ENCODE assay signal across 19 cellular contexts in the genomic region with DNA sequence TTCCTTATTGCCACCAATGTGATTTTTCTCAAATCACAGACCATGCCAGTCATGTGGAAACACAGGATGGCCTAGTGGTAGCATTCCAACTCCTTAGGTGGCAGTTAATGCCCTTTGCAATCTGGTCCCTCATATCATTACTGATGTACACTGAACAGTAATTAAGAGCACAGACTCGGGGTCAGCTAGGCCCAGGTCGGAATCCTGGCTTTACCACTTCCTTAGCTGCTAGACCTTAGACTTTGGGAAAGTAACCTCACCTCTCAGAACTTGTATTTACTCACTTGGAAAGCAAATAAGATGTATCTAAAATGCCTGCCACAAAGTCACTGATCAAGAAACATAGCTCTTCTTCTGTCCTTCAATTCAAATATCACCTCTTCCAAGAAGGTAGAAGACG.
DNase-seq lines count a peak whose midpoint lies in the region; ATAC-seq, FAIRE-seq and TF ChIP-seq lines count a peak whose summit lies in the region.
"Had no signal": no experiment of that assay in that cellular context is flagged by ENCODE, and none has a peak within 500 bp of the region (broad histone marks: within the 10 kb centered on the region; RNA-seq: fewer than 3 reads in every experiment).

No MANE protein-coding gene starts in this region.

- no peak overlapping the region for H2AFZ ChIP-seq in K562 (ENCODE audit: low read depth, low read length)
- no peak overlapping the region for H2AFZ ChIP-seq in HepG2 (ENCODE audit: low read length)

- no peak for TF ChIP-seq EP300 in K562 (IDR thresholded peaks at IDR 0.05; ENCODE audit: low read length)
- TF ChIP-seq EP300 in HepG2 (IDR thresholded peaks at IDR 0.05; ENCODE audit: low read depth in 2 of 2, low read length in 2 of 2) = no peak
- no peak for TF ChIP-seq EP300 in HepG2 (CRISPR knock-in tag; IDR thresholded peaks at IDR 0.05; ENCODE audit: borderline replicate concordance)

- in situ Hi-C loops in G401 (cut with HindIII; ENCODE audit: low sequenced_read_pairs) = no loop called here
- in situ Hi-C loops in K562 (cut with MboI) = no loop called here
- in situ Hi-C loops in HepG2 (cut with HindIII; ENCODE audit: extremely low pct_ligation_motif_present, low pct_unique_long_range_greater_than_20kb) = no loop called here

- FAIRE-seq in K562 (lab: Jason Lieb, UNC) = peak; percentile 49
- FAIRE-seq in HepG2 (lab: Jason Lieb, UNC) = no peak
- FAIRE-seq: HTR-8/SVneo had no signal

- H3K79me2 ChIP-seq in K562 (ENCODE audit: control insufficient read depth, insufficient read depth, low read length) (no peaks in the 10 kb centered on the region), HepG2 (ENCODE audit: insufficient read depth, low read length) (no peaks in the 10 kb centered on the region)

- 68% methylated on average over 3 of the region's 3 CpGs for WGBS in K562 (ENCODE audit: insufficient coverage, low coverage, missing lambda C conversion rate)
- WGBS in HepG2 (ENCODE audit: low lambda C conversion rate) = 48% methylated on average over 3 of the region's 3 CpGs

- peak; percentile 43 for DNase-seq in G401 (ENCODE audit: low spot score)
- DNase-seq in K562 (ENCODE audit: extremely low read depth in 1 of 4, low spot score in 3 of 4) = no peak
- DNase-seq in HepG2 (ENCODE audit: low spot score) = no peak
- peak; percentile 8 for DNase-seq in renal cortical epithelial cell (ENCODE audit: low read depth)
- no peak for DNase-seq in iPS-NIHi11 (ENCODE audit: low spot score)
- no peak for DNase-seq in midbrain (lab: John Stamatoyannopoulos, UW)
- DNase-seq in pons (ENCODE audit: low spot score) = no peak
- DNase-seq: CD4-positive, alpha-beta memory T cell; DMS79; HFFc6; NCI-H1417; NCI-H1930; NCI-H526 treated with DMSO at 0.1 percent for 48 hours; OCI-M1; RPMI8226; SIG-M5 had no signal

- TF ChIP-seq RAD21 in K562 (CRISPR knock-in tag; conservative IDR thresholded peaks at IDR 0.05 in 1 of 2, IDR thresholded peaks at IDR 0.05 in 1 of 2) (no peak), HepG2 (CRISPR knock-in tag; IDR thresholded peaks at IDR 0.05) (no peak)

- TF ChIP-seq POLR2A in K562 (conservative IDR thresholded peaks at IDR 0.05) (no peak), HepG2 (IDR thresholded peaks at IDR 0.05; ENCODE audit: insufficient read depth in 1 of 2, low read depth in 2 of 2, low read length in 2 of 2) (no peak)

- H3K27ac ChIP-seq in K562 (ENCODE audit: extremely low read depth, low read depth, low read length) (no peak overlapping the region), HepG2 (ENCODE audit: extremely low read length, insufficient read depth, low read length) (no peak overlapping the region)
- H3K27ac ChIP-seq: HL-60 had no signal

- H3K9me3 ChIP-seq in K562 (replicated peaks; ENCODE audit: control insufficient read depth, insufficient read depth, low read depth, low read length) (no peaks in the 10 kb centered on the region), HepG2 (ENCODE audit: low read length) (no peaks in the 10 kb centered on the region)

- H3K4me3 ChIP-seq in K562 = no peak overlapping the region
- no peak overlapping the region for H3K4me3 ChIP-seq in HepG2 (replicated peaks in 1 of 3; ENCODE audit: insufficient read depth in 1 of 3, low read depth in 2 of 3, low read length in 3 of 3)

- no peak overlapping the region for H3K4me2 ChIP-seq in K562 (ENCODE audit: insufficient read depth, low read length)
- 0 out of 2 replicates have a peak overlapping the region, but pooled peaks have one; percentile 1 for H3K4me2 ChIP-seq in HepG2 (ENCODE audit: low read depth, low read length)

- CTCF ChIA-PET in K562 (lab: Yijun Ruan, JAX; ENCODE audit: low intra/inter-chr PET ratio) = interaction anchor here (0.6 kb wide), 1 partner anchor 41 kb away, joined by 3 read pairs; no protein-coding TSS in a partner anchor
- CTCF ChIA-PET in HepG2 (lab: Yijun Ruan, JAX; ENCODE audit: low intra/inter-chr PET ratio, low total read pairs) = no interaction called here

- ATAC-seq in K562 (no peak), HepG2 (no peak), HG02623 (IDR thresholded peaks at IDR 0.05; ENCODE audit: unreplicated experiment) (no peak)

- POLR2A ChIA-PET in K562 (lab: Yijun Ruan, JAX) (interaction anchor here (0.6 to 1.4 kb wide), 5 partner anchors 8 to 205 kb away, joined by 3 to 7 read pairs (median 4); no protein-coding TSS in a partner anchor), HepG2 (lab: Yijun Ruan, JAX) (no interaction called here)

- no peaks in the 10 kb centered on the region for H3K9me1 ChIP-seq in K562 (ENCODE audit: control insufficient read depth, insufficient read depth, low read length)

- intact Hi-C loops in K562 (cut with micrococcal nuclease) (no loop called here), HepG2 (cut with micrococcal nuclease; ENCODE audit: unreplicated experiment) (no loop called here)

- H3K9ac ChIP-seq in K562 (ENCODE audit: insufficient read depth in 1 of 2, low read depth in 2 of 2, low read length in 2 of 2) (no peak overlapping the region), HepG2 (ENCODE audit: insufficient read depth, low read depth, low read length) (no peak overlapping the region)

- no TSS peak for BruUV-seq in K562 (replicated peaks; lab: Mats Ljungman, UMichigan)
- no TSS peak for BruUV-seq in HepG2 (replicated peaks; lab: Mats Ljungman, UMichigan)

- TF ChIP-seq CTCF in K562 (IDR thresholded peaks at IDR 0.05 in 2 of 3, conservative IDR thresholded peaks at IDR 0.05 in 1 of 3; ENCODE audit: insufficient read depth in 2 of 3, low read depth in 1 of 3, low read length in 3 of 3) (no peak), HepG2 (CRISPR knock-in tag; IDR thresholded peaks at IDR 0.05) (no peak)

- H3K4me1 ChIP-seq in K562 (replicated peaks in 1 of 2; ENCODE audit: control insufficient read depth in 2 of 2, insufficient read depth in 2 of 2, low read length in 2 of 2) (no peaks in the 10 kb centered on the region), HepG2 (ENCODE audit: insufficient read depth, low read length) (peaks cover 45% of the 10 kb centered on the region)

- H3K27me3 ChIP-seq in K562 (ENCODE audit: control insufficient read depth in 2 of 2, insufficient read depth in 2 of 2, low read length in 2 of 2) = no peaks in the 10 kb centered on the region
- no peaks in the 10 kb centered on the region for H3K27me3 ChIP-seq in HepG2 (ENCODE audit: control insufficient read depth in 1 of 2, insufficient read depth in 2 of 2, low read length in 2 of 2)

- H3K36me3 ChIP-seq in K562 (ENCODE audit: control insufficient read depth, insufficient read depth, low read length) = no peaks in the 10 kb centered on the region
- no peaks in the 10 kb centered on the region for H3K36me3 ChIP-seq in HepG2 (replicated peaks in 1 of 2; ENCODE audit: control insufficient read depth in 1 of 2, insufficient read depth in 2 of 2, low read length in 2 of 2)

- H4K20me1 ChIP-seq in K562 (replicated peaks; ENCODE audit: control insufficient read depth, insufficient read depth, low read length) = no peaks in the 10 kb centered on the region
- no peaks in the 10 kb centered on the region for H4K20me1 ChIP-seq in HepG2 (ENCODE audit: insufficient read depth, low read length)

TF ChIP-seq in K562, 482 proteins besides CTCF, POLR2A, EP300 and RAD21 (continues in another document):
- TF ChIP-seq ZNF76 (CRISPR knock-in tag; IDR thresholded peaks at IDR 0.05; ENCODE audit: borderline replicate concordance) (no peak), ZNF79 (CRISPR knock-in tag; IDR thresholded peaks at IDR 0.05; ENCODE audit: low read depth) (no peak), HDGF (IDR thresholded peaks at IDR 0.05) (no peak), ZFX (CRISPR knock-in tag; IDR thresholded peaks at IDR 0.05) (no peak), NR2F6 (CRISPR knock-in tag; IDR thresholded peaks at IDR 0.05) (no peak), SIN3A (IDR thresholded peaks at IDR 0.05; ENCODE audit: borderline replicate concordance in 2 of 2, control insufficient read depth in 1 of 2, low read depth in 2 of 2, low read length in 2 of 2) (no peak), WHSC1 (IDR thresholded peaks at IDR 0.05; ENCODE audit: low read length) (no peak), TAF1 (IDR thresholded peaks at IDR 0.05; ENCODE audit: control insufficient read depth, extremely low read depth, insufficient read depth, low read length, severe bottlenecking) (no peak)
- TF ChIP-seq, protein P1, sequence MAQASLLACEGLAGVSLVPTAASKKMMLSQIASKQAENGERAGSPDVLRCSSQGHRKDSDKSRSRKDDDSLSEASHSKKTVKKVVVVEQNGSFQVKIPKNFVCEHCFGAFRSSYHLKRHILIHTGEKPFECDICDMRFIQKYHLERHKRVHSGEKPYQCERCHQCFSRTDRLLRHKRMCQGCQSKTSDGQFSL (CRISPR knock-in tag; IDR thresholded peaks at IDR 0.05) = no peak
- TF ChIP-seq, protein P1 (tag; IDR thresholded peaks at IDR 0.05) = no peak

TF ChIP-seq in HepG2, 621 proteins besides CTCF, POLR2A, EP300 and RAD21 (continues in another document):
- TF ChIP-seq ZNF317 (CRISPR knock-in tag; IDR thresholded peaks at IDR 0.05) (no peak), ZZZ3 (CRISPR knock-in tag; IDR thresholded peaks at IDR 0.05; ENCODE audit: borderline replicate concordance) (no peak), DPF2 (CRISPR knock-in tag; IDR thresholded peaks at IDR 0.05; ENCODE audit: borderline replicate concordance, low read depth) (no peak)
- TF ChIP-seq, protein P2, sequence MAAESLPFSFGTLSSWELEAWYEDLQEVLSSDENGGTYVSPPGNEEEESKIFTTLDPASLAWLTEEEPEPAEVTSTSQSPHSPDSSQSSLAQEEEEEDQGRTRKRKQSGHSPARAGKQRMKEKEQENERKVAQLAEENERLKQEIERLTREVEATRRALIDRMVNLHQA (CRISPR knock-in tag; IDR thresholded peaks at IDR 0.05) = no peak
- TF ChIP-seq, protein P3, sequence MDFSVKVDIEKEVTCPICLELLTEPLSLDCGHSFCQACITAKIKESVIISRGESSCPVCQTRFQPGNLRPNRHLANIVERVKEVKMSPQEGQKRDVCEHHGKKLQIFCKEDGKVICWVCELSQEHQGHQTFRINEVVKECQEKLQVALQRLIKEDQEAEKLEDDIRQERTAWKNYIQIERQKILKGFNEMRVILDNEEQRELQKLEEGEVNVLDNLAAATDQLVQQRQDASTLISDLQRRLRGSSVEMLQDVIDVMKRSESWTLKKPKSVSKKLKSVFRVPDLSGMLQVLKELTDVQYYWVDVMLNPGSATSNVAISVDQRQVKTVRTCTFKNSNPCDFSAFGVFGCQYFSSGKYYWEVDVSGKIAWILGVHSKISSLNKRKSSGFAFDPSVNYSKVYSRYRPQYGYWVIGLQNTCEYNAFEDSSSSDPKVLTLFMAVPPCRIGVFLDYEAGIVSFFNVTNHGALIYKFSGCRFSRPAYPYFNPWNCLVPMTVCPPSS (IDR thresholded peaks at IDR 0.05) = no peak

Comparison
In these comparisons a context has a peak if more than half of its experiments do, and no peak if none do; other contexts are left out.
1. DNase-seq: peak in G401 (single experiment) and renal cortical epithelial cell (single experiment); none in K562 (0 of 4), HepG2 (single experiment), iPS-NIHi11 (single experiment), midbrain (single experiment) and pons (single experiment).